In the genomic region with DNA sequence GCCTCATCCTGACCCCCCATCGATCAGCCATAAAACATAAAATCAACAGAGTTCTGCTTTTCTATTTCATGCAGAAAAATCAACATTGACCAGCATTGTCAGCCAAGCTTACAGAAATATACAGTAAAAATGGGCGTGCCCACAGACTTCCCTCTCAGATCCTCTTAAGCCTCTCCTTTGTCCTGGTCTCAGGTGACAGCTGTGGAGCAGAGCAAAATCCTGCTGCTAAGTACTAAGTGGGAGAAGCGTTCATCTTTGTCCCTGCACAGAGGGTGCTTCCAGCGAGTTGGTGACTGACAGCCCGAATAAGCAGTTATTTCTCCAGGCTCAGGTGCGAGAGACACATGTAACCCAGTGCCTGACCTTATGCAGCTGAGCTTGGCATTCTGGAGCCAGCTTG, we compare ENCODE assay signal across 23 cellular contexts.
DNase-seq lines count a peak whose midpoint lies in the region; ATAC-seq and TF ChIP-seq lines count a peak whose summit lies in the region.
"Had no signal": no experiment of that assay in that cellular context is flagged by ENCODE, and none has a peak within 500 bp of the region (broad histone marks: within the 10 kb centered on the region; RNA-seq: fewer than 3 reads in every experiment).

No MANE protein-coding gene starts in this region.

- ATAC-seq in HG03175 (IDR thresholded peaks at IDR 0.05; ENCODE audit: unreplicated experiment) (no peak), gastrocnemius medialis (no peak), HG02763 (IDR thresholded peaks at IDR 0.05; ENCODE audit: unreplicated experiment) (no peak)
- ATAC-seq: naive thymus-derived CD8-positive, alpha-beta T cell had no signal

- H3K27me3 ChIP-seq in gastrocnemius medialis, result no peaks in the 10 kb centered on the region
- H3K27me3 ChIP-seq: cardiac muscle cell, transverse colon had no signal

- intact Hi-C loops in gastrocnemius medialis (cut with DNase I; ENCODE audit: low total_unique reads), result no loop called here

- H3K4me1 ChIP-seq in gastrocnemius medialis, result no peaks in the 10 kb centered on the region
- H3K4me1 ChIP-seq: Caco-2, transverse colon had no signal

- TF ChIP-seq POLR2A in gastrocnemius medialis (IDR thresholded peaks at IDR 0.05), result no peak

- no peak overlapping the region for H3K27ac ChIP-seq in gastrocnemius medialis
- H3K27ac ChIP-seq: 22Rv1, cardiac muscle cell, transverse colon had no signal

- DNase-seq in NCI-H2081 (lab: John Stamatoyannopoulos, UW), result peak; percentile 64 to 77
- DNase-seq in NCI-H2081 treated with DMSO at 0.1 percent for 48 hours (lab: John Stamatoyannopoulos, UW), result no peak
- DNase-seq in NCI-H2107 treated with DMSO at 0.1 percent for 48 hours (lab: John Stamatoyannopoulos, UW; ENCODE audit: unreplicated experiment), result peak; percentile 86
- DNase-seq in NCI-H748 (lab: John Stamatoyannopoulos, UW; ENCODE audit: unreplicated experiment), result peak; percentile 99
- DNase-seq in gastrocnemius medialis, result no peak
- DNase-seq in amygdala (lab: John Stamatoyannopoulos, UW), result no peak
- DNase-seq: activated CD4-positive, alpha-beta T cell treated with anti-CD3 and anti-CD28 coated beads, Interleukin-2, amount 10 ng/mL, durations not matched to agents 7 days and 5 days; activated effector memory CD4-positive, alpha-beta T cell treated with Interleukin-2 at 50 U/mL for 16 hours; Caco-2; effector CD4-positive, alpha-beta T cell; GDM1; mesendoderm; naive thymus-derived CD8-positive, alpha-beta T cell; NCI-H1930; OCI-M1; Right ventricle myocardium superior; stimulated activated CD4-positive, alpha-beta T cell treated with anti-CD3 and anti-CD28 coated beads, Interleukin-2, amount 100 ng/mL, for 24 hours; stimulated activated naive CD4-positive, alpha-beta T cell treated with Interleukin-2 at 50 U/mL for 16 hours; transverse colon had no signal

- H3K36me3 ChIP-seq in gastrocnemius medialis, result no peaks in the 10 kb centered on the region
- H3K36me3 ChIP-seq: cardiac muscle cell, transverse colon had no signal

- in situ Hi-C loops in gastrocnemius medialis (cut with MboI; ENCODE audit: low sequenced_read_pairs in 4 of 4), result no loop called here

- H3K9me3 ChIP-seq in gastrocnemius medialis, result no peaks in the 10 kb centered on the region
- H3K9me3 ChIP-seq: Caco-2, transverse colon had no signal

- H3K4me3 ChIP-seq in gastrocnemius medialis, result no peak overlapping the region
- H3K4me3 ChIP-seq: cardiac muscle cell, transverse colon had no signal

- no peak for TF ChIP-seq CTCF in gastrocnemius medialis (IDR thresholded peaks at IDR 0.05 in 4 of 5, conservative IDR thresholded peaks at IDR 0.05 in 1 of 5)

Comparison
In these comparisons a context has a peak if more than half of its experiments do, and no peak if none do; other contexts are left out.
1. DNase-seq: peak in NCI-H2081 (2 of 2), NCI-H2107 treated with DMSO at 0.1 percent for 48 hours (single experiment) and NCI-H748 (single experiment); none in NCI-H2081 treated with DMSO at 0.1 percent for 48 hours (single experiment), gastrocnemius medialis (0 of 2) and amygdala (0 of 56).